In genomic region chr1:245988393-245989078, GRCh38 we compare ENCODE assay signal across 20 cellular contexts.
"Had no signal": no experiment of that assay in that cellular context is flagged by ENCODE, and none has a peak within 500 bp of the region (broad histone marks: within the 10 kb centered on the region; RNA-seq: fewer than 3 reads in every experiment).

No MANE protein-coding gene starts in this region.

- FAIRE-seq: colon, endothelial cell of umbilical vein had no signal

- H3K4me3 ChIP-seq: body of pancreas, esophagus squamous epithelium, prostate gland, skin epidermis, tibial artery, vagina had no signal

- H3K27ac ChIP-seq: body of pancreas, esophagus squamous epithelium, foreskin keratinocyte, prostate gland, skin epidermis, tibial artery, vagina had no signal

- DNase-seq: activated B cell treated with CpG ODN at 0.5 μM for 24 hours; activated CD4-positive, alpha-beta T cell treated with anti-CD3 and anti-CD28 coated beads, Interleukin-2, amount 10 ng/mL, durations not matched to agents 24 days and 14 days; activated CD8-positive, alpha-beta T cell treated with anti-CD3 and anti-CD28 coated beads, Interleukin-2, amount 10 ng/mL, durations not matched to agents 7 days and 5 days; activated gamma-delta T cell treated with Interleukin-2 at 50 U/mL for 16 hours; amygdala; body of pancreas; caudate nucleus; esophagus squamous epithelium; foreskin keratinocyte; kidney glomerular epithelial cell; occipital lobe; right cardiac atrium; stimulated activated CD4-positive, alpha-beta T cell treated with anti-CD3 and anti-CD28 coated beads, Interleukin-4, amount 100 ng/mL, for 24 hours; stimulated activated naive CD4-positive, alpha-beta T cell; tibial artery had no signal

- H3K27me3 ChIP-seq: body of pancreas, esophagus squamous epithelium, foreskin keratinocyte, tibial artery, vagina had no signal

- H3K4me1 ChIP-seq: body of pancreas had no signal

- H3K36me3 ChIP-seq: esophagus squamous epithelium, prostate gland, tibial artery, vagina had no signal

- ATAC-seq: activated CD8-positive, alpha-beta T cell treated with anti-CD3 and anti-CD28 coated beads, Interleukin-2, amount 10 ng/mL, durations not matched to agents 7 days and 5 days; body of pancreas; foreskin keratinocyte; right cardiac atrium had no signal

- H3K9me3 ChIP-seq: body of pancreas, esophagus squamous epithelium, prostate gland, tibial artery, vagina had no signal
